17 cellular contexts compared by ENCODE assay signal in genomic region chrX:124634363-124634762, GRCh38.
DNase-seq lines count a peak whose midpoint lies in the region; ATAC-seq, FAIRE-seq and TF ChIP-seq lines count a peak whose summit lies in the region.
"Had no signal": no experiment of that assay in that cellular context is flagged by ENCODE, and none has a peak within 500 bp of the region (broad histone marks: within the 10 kb centered on the region; RNA-seq: fewer than 3 reads in every experiment).

No MANE protein-coding gene starts in this region.

- H3K4me2 ChIP-seq in PC-3 (ENCODE audit: low read length): no peak overlapping the region
- no peak overlapping the region for H3K4me2 ChIP-seq in keratinocyte (ENCODE audit: control insufficient read depth, extremely low read depth, insufficient read depth, low read depth, low read length)
- H3K4me2 ChIP-seq: BLaER1 had no signal

- H3F3A ChIP-seq in PC-3 (ENCODE audit: low read length, unreplicated experiment): no peaks in the 10 kb centered on the region

- no peaks in the 10 kb centered on the region for H3K9me3 Mint-ChIP-seq in activated T-helper 1 cell treated with anti-CD3 and anti-CD28 coated beads, Interleukin-12 subunit alpha, Interleukin-12 subunit beta, Interleukin-2, Interleukin-4 antibody, amounts not matched to agents 30 ng/mL and 10 ng/mL and 1 ng/mL, durations not matched to agents 14 hours and 24 hours and 36 hours
- H3K9me3 Mint-ChIP-seq: CD4-positive, alpha-beta memory T cell; H9 had no signal

- H3K36me3 ChIP-seq in PC-3 (ENCODE audit: low read depth, low read length) (no peaks in the 10 kb centered on the region), bronchial epithelial cell (ENCODE audit: control insufficient read depth, insufficient read depth, low read length) (no peaks in the 10 kb centered on the region), keratinocyte (ENCODE audit: control insufficient read depth in 2 of 2, extremely low read depth in 1 of 2, insufficient read depth in 2 of 2, low read length in 2 of 2) (no peaks in the 10 kb centered on the region)
- H3K36me3 ChIP-seq: BLaER1 had no signal

- 40 to 54% methylated on average over 4 of the region's 4 CpGs for WGBS in lower leg skin, 2 donors

- FAIRE-seq in bronchial epithelial cell (lab: Jason Lieb, UNC): no peak
- no peak for FAIRE-seq in keratinocyte (lab: Jason Lieb, UNC)
- FAIRE-seq: H1, HepG2 had no signal

- ATAC-seq in PC-3: no peak
- ATAC-seq: HepG2 had no signal

- no peaks in the 10 kb centered on the region for H3K27me3 ChIP-seq in PC-3 (ENCODE audit: low read length)
- no peaks in the 10 kb centered on the region for H3K27me3 ChIP-seq in bronchial epithelial cell (ENCODE audit: control insufficient read depth, insufficient read depth, low read length)
- H3K27me3 ChIP-seq in keratinocyte (ENCODE audit: control insufficient read depth, extremely low read depth, insufficient read depth, low read length): no peaks in the 10 kb centered on the region

- no peaks in the 10 kb centered on the region for H3K9me2 ChIP-seq in PC-3 (replicated peaks; ENCODE audit: low read length)

- H4K20me1 ChIP-seq in PC-3 (ENCODE audit: low read length) (no peaks in the 10 kb centered on the region), keratinocyte (ENCODE audit: control insufficient read depth, extremely low read depth, insufficient read depth, low read length) (no peaks in the 10 kb centered on the region)
- H4K20me1 ChIP-seq: BLaER1 had no signal

- H3K4me3 ChIP-seq in PC-3 (ENCODE audit: low read length) (no peak overlapping the region), bronchial epithelial cell (ENCODE audit: low read depth, low read length) (no peak overlapping the region), keratinocyte (ENCODE audit: control insufficient read depth in 2 of 3, extremely low read depth in 1 of 3, insufficient read depth in 2 of 3, low read depth in 1 of 3, low read length in 3 of 3) (no peak overlapping the region), lower leg skin (ENCODE audit: low read depth, poor library complexity, severe bottlenecking) (no peak overlapping the region)
- H3K4me3 ChIP-seq: BLaER1 had no signal

- H3K4me1 ChIP-seq in PC-3 (ENCODE audit: insufficient read depth, low read length) (no peaks in the 10 kb centered on the region), keratinocyte (ENCODE audit: control insufficient read depth, extremely low read depth, insufficient read depth, low read length) (peaks cover 3% of the 10 kb centered on the region)
- H3K4me1 ChIP-seq: BLaER1 had no signal

- no peaks in the 10 kb centered on the region for H3K79me2 ChIP-seq in PC-3 (ENCODE audit: low read length)
- no peaks in the 10 kb centered on the region for H3K79me2 ChIP-seq in keratinocyte (ENCODE audit: control insufficient read depth, insufficient read depth, low read length)

- H3K27ac Mint-ChIP-seq in activated T-helper 1 cell treated with anti-CD3 and anti-CD28 coated beads, Interleukin-12 subunit alpha, Interleukin-12 subunit beta, Interleukin-2, Interleukin-4 antibody, amounts not matched to agents 30 ng/mL and 10 ng/mL and 1 ng/mL, durations not matched to agents 14 hours and 24 hours and 36 hours: no peak overlapping the region
- H3K27ac Mint-ChIP-seq: CD14-positive monocyte; CD4-positive, alpha-beta memory T cell; H9 had no signal

- TF ChIP-seq CTCF in PC-3 (conservative IDR thresholded peaks at IDR 0.05; ENCODE audit: low read depth, low read length) (no peak), bronchial epithelial cell (IDR thresholded peaks at IDR 0.05; ENCODE audit: insufficient read depth, low read length, severe bottlenecking) (no peak), keratinocyte (optimal IDR thresholded peaks at IDR 0.05 in 1 of 3, IDR thresholded peaks at IDR 0.05 in 1 of 3, conservative IDR thresholded peaks at IDR 0.05 in 1 of 3; ENCODE audit: extremely low read depth in 1 of 3, insufficient read depth in 2 of 3, low read length in 3 of 3) (no peak), lower leg skin (IDR thresholded peaks at IDR 0.05) (no peak)

- dilution Hi-C loops in keratinocyte (cut with MboI; ENCODE audit: extremely low pct_ligation_motif_present, low sequenced_read_pairs): no loop called here

- H2AFZ ChIP-seq in PC-3 (ENCODE audit: low read length): no peak overlapping the region
- no peak overlapping the region for H2AFZ ChIP-seq in keratinocyte (ENCODE audit: control insufficient read depth, low read length)

- no peak overlapping the region for H3K4me3 Mint-ChIP-seq in activated T-helper 1 cell treated with anti-CD3 and anti-CD28 coated beads, Interleukin-12 subunit alpha, Interleukin-12 subunit beta, Interleukin-2, Interleukin-4 antibody, amounts not matched to agents 30 ng/mL and 10 ng/mL and 1 ng/mL, durations not matched to agents 14 hours and 24 hours and 36 hours
- H3K4me3 Mint-ChIP-seq: CD14-positive monocyte; CD4-positive, alpha-beta memory T cell; H9 had no signal

- no peaks in the 10 kb centered on the region for H3K9me1 ChIP-seq in keratinocyte (ENCODE audit: control insufficient read depth, extremely low read depth, insufficient read depth, low read length)

- intact Hi-C loops in PC-3 (cut with micrococcal nuclease) (no loop called here), lower leg skin (cut with DNase I; ENCODE audit: low total_unique reads) (no loop called here)
- intact Hi-C loops in activated T-helper 1 cell treated with anti-CD3 and anti-CD28 coated beads, Interleukin-12 subunit alpha, Interleukin-12 subunit beta, Interleukin-2, Interleukin-4 antibody, amounts not matched to agents 30 ng/mL and 10 ng/mL and 1 ng/mL, durations not matched to agents 14 hours and 24 hours and 36 hours (cut with micrococcal nuclease): no loop called here

- H3K9me3 ChIP-seq in PC-3 (ENCODE audit: low read length): no peaks in the 10 kb centered on the region
- no peaks in the 10 kb centered on the region for H3K9me3 ChIP-seq in keratinocyte (ENCODE audit: control insufficient read depth, low read depth, low read length)
- H3K9me3 ChIP-seq: BLaER1 had no signal

- TF ChIP-seq POLR2A in lower leg skin (IDR thresholded peaks at IDR 0.05): no peak

- H3K27ac ChIP-seq in PC-3 (ENCODE audit: low read length): no peak overlapping the region
- H3K27ac ChIP-seq in keratinocyte (ENCODE audit: control insufficient read depth, insufficient read depth, low read length): no peak overlapping the region
- H3K27ac ChIP-seq: BLaER1 had no signal

- BruUV-seq in PC-3 (replicated peaks; lab: Mats Ljungman, UMichigan): no TSS peak

- POLR2A ChIA-PET in PC-3 (lab: Charles Lee; ENCODE audit: unreplicated experiment): no interaction called here

- CTCF ChIA-PET in PC-3 (lab: Charles Lee): no interaction called here

- H3K9ac ChIP-seq in PC-3 (ENCODE audit: low read length) (no peak overlapping the region), keratinocyte (ENCODE audit: control insufficient read depth, extremely low read depth, insufficient read depth, low read length) (no peak overlapping the region)
- H3K9ac ChIP-seq: BLaER1 had no signal

- no peaks in the 10 kb centered on the region for H3K4me1 Mint-ChIP-seq in activated T-helper 1 cell treated with anti-CD3 and anti-CD28 coated beads, Interleukin-12 subunit alpha, Interleukin-12 subunit beta, Interleukin-2, Interleukin-4 antibody, amounts not matched to agents 30 ng/mL and 10 ng/mL and 1 ng/mL, durations not matched to agents 14 hours and 24 hours and 36 hours (ENCODE audit: low read depth)
- H3K4me1 Mint-ChIP-seq: CD14-positive monocyte; CD4-positive, alpha-beta memory T cell; H9 had no signal

- no peaks in the 10 kb centered on the region for H3K36me3 Mint-ChIP-seq in activated T-helper 1 cell treated with anti-CD3 and anti-CD28 coated beads, Interleukin-12 subunit alpha, Interleukin-12 subunit beta, Interleukin-2, Interleukin-4 antibody, amounts not matched to agents 30 ng/mL and 10 ng/mL and 1 ng/mL, durations not matched to agents 14 hours and 24 hours and 36 hours (ENCODE audit: low read depth)
- H3K36me3 Mint-ChIP-seq: CD14-positive monocyte; CD4-positive, alpha-beta memory T cell had no signal

- H3K27me3 Mint-ChIP-seq in activated T-helper 1 cell treated with anti-CD3 and anti-CD28 coated beads, Interleukin-12 subunit alpha, Interleukin-12 subunit beta, Interleukin-2, Interleukin-4 antibody, amounts not matched to agents 30 ng/mL and 10 ng/mL and 1 ng/mL, durations not matched to agents 14 hours and 24 hours and 36 hours (ENCODE audit: insufficient read depth): no peaks in the 10 kb centered on the region
- H3K27me3 Mint-ChIP-seq: CD4-positive, alpha-beta memory T cell had no signal

- DNase-seq in NCI-H1694 (lab: John Stamatoyannopoulos, UW) (peak; percentile 11), PC-3 (peak; percentile 5), bronchial epithelial cell (ENCODE audit: low read depth) (peak; percentile 91), keratinocyte (ENCODE audit: low read depth, low spot score) (peak; percentile 40), lower leg skin (ENCODE audit: low spot score in 2 of 2) (no peak)
- no peak for DNase-seq in activated T-helper 1 cell treated with anti-CD3 and anti-CD28 coated beads, Interleukin-12 subunit alpha, Interleukin-12 subunit beta, Interleukin-2, Interleukin-4 antibody, amounts not matched to agents 30 ng/mL and 10 ng/mL and 1 ng/mL, durations not matched to agents 14 hours and 24 hours and 36 hours (ENCODE audit: low spot score)
- no peak for DNase-seq in effector CD8-positive, alpha-beta T cell (lab: John Stamatoyannopoulos, UW)
- DNase-seq: 8988T; CD4-positive, alpha-beta memory T cell; DMS153; DMS79; GF-D8; H9 had no signal

Comparison
In these comparisons a context has a peak if more than half of its experiments do, and no peak if none do; other contexts are left out.
1. DNase-seq: peak in NCI-H1694 (single experiment), PC-3 (single experiment), bronchial epithelial cell (single experiment) and keratinocyte (single experiment); none in lower leg skin (0 of 2), activated T-helper 1 cell treated with anti-CD3 and anti-CD28 coated beads, Interleukin-12 subunit alpha, Interleukin-12 subunit beta, Interleukin-2, Interleukin-4 antibody, amounts not matched to agents 30 ng/mL and 10 ng/mL and 1 ng/mL, durations not matched to agents 14 hours and 24 hours and 36 hours (single experiment) and effector CD8-positive, alpha-beta T cell (single experiment).